Comparison of ENCODE assay signal across 14 cellular contexts in the genomic region with DNA sequence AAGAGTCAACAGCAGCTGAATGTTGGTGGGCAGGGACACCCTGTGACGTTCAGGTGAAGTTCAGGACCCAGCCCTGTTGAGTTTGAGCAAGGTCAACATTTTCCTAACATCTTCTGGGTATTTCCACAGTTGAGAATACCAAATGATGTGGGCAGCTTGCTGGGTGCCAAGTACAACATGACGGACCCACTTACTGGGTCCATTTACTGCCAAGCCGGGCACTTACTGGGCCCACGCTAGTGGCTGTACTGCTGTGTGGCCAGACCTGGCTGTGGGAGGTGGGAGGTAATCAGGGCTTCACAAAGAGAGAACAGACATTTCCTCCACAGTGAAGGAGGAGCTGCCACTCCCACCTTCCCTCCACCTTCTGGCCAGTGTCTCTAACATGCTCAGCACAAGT.
"Had no signal": no experiment of that assay in that cellular context is flagged by ENCODE, and none has a peak within 500 bp of the region (broad histone marks: within the 10 kb centered on the region; RNA-seq: fewer than 3 reads in every experiment).

No MANE protein-coding gene starts in this region.

- DNase-seq: activated CD4-positive, alpha-beta T cell treated with anti-CD3 and anti-CD28 coated beads for 1 hour; activated CD4-positive, alpha-beta T cell treated with anti-CD3 and anti-CD28 coated beads, Interleukin-2, amount 50 U/mL, for 48 hours; activated gamma-delta T cell; activated naive CD8-positive, alpha-beta T cell treated with anti-CD3 and anti-CD28 coated beads for 36 hours; activated T-cell treated with anti-CD3 and anti-CD28 coated beads, Interleukin-2, amount 50 U/mL, for 48 hours; gastrocnemius medialis; heart right ventricle; left ventricle myocardium superior; stimulated activated CD4-positive, alpha-beta T cell treated with anti-CD3 and anti-CD28 coated beads, Interleukin-4, amount 100 ng/mL, for 1 hour; stimulated activated CD8-positive, alpha-beta memory T cell treated with anti-CD3 and anti-CD28 coated beads, Interleukin-4, amount 100 ng/mL, for 48 hours; T-cell; T1000 had no signal

- H3K27ac Mint-ChIP-seq: activated naive CD8-positive, alpha-beta T cell treated with anti-CD3 and anti-CD28 coated beads for 36 hours; stimulated activated naive CD8-positive, alpha-beta T cell treated with anti-CD3 and anti-CD28 coated beads, Interleukin-15, Interleukin-2, amounts not matched to agents 100 ng/mL and 50 ng/mL, for 24 hours; T-cell had no signal

- ATAC-seq: gastrocnemius medialis, heart right ventricle, left ventricle myocardium superior, T-cell had no signal

- H3K36me3 ChIP-seq: gastrocnemius medialis, heart right ventricle, tibial nerve had no signal

- H3K27me3 ChIP-seq: gastrocnemius medialis, heart right ventricle, tibial nerve had no signal

- H3K4me3 Mint-ChIP-seq: activated naive CD8-positive, alpha-beta T cell treated with anti-CD3 and anti-CD28 coated beads for 36 hours; stimulated activated naive CD8-positive, alpha-beta T cell treated with anti-CD3 and anti-CD28 coated beads, Interleukin-15, Interleukin-2, amounts not matched to agents 100 ng/mL and 50 ng/mL, for 24 hours; T-cell had no signal

- H3K4me1 Mint-ChIP-seq: activated naive CD8-positive, alpha-beta T cell treated with anti-CD3 and anti-CD28 coated beads for 36 hours; T-cell had no signal

- H3K27me3 Mint-ChIP-seq: stimulated activated naive CD8-positive, alpha-beta T cell treated with anti-CD3 and anti-CD28 coated beads, Interleukin-15, Interleukin-2, amounts not matched to agents 100 ng/mL and 50 ng/mL, for 24 hours had no signal

- H3K9me3 ChIP-seq: gastrocnemius medialis, heart right ventricle, tibial nerve had no signal

- H3K36me3 Mint-ChIP-seq: activated naive CD8-positive, alpha-beta T cell treated with anti-CD3 and anti-CD28 coated beads for 36 hours; T-cell had no signal

- H3K27ac ChIP-seq: gastrocnemius medialis, tibial nerve had no signal

- H3K9me3 Mint-ChIP-seq: activated naive CD8-positive, alpha-beta T cell treated with anti-CD3 and anti-CD28 coated beads for 36 hours; stimulated activated naive CD8-positive, alpha-beta T cell treated with anti-CD3 and anti-CD28 coated beads, Interleukin-15, Interleukin-2, amounts not matched to agents 100 ng/mL and 50 ng/mL, for 24 hours; T-cell had no signal

- H3K4me3 ChIP-seq: gastrocnemius medialis, heart right ventricle, tibial nerve had no signal
